In genomic region chr16:1379863-1380174, GRCh38 we compare ENCODE assay signal across 6 cellular contexts. TPM values are rescaled to one million over a fixed set of nuclear protein-coding genes. Genes with fewer than 3 reads are reported as not detected.
DNase-seq lines count a peak whose midpoint lies in the region; ATAC-seq and TF ChIP-seq lines count a peak whose summit lies in the region.

No MANE protein-coding gene starts in this region.

- peak overlapping the region; percentile 87 for H3K27ac Mint-ChIP-seq in activated naive CD4-positive, alpha-beta T cell treated with anti-CD3 and anti-CD28 coated beads, Interleukin-2, amount 10 ng/mL, durations not matched to agents 7 days and 5 days
- peak overlapping the region; percentile 80 for H3K27ac Mint-ChIP-seq in endodermal cell

- CTCF ChIA-PET in activated naive CD4-positive, alpha-beta T cell treated with anti-CD3 and anti-CD28 coated beads, Interleukin-2, amount 10 ng/mL, durations not matched to agents 7 days and 5 days (lab: Charles Lee) = interaction anchor here (0.5 to 3.5 kb wide), 3 partner anchors 15 to 1034 kb away, joined by 3 to 14 read pairs (median 4); no protein-coding TSS in a partner anchor

- TF ChIP-seq EP300 in transverse colon (IDR thresholded peaks at IDR 0.05; ENCODE audit: low read depth) = no peak

- H3K27me3 ChIP-seq in endodermal cell (ENCODE audit: control insufficient read depth, insufficient read depth, low read length, poor library complexity, severe bottlenecking) (no peaks in the 10 kb centered on the region), transverse colon (no peaks in the 10 kb centered on the region)

- peak; percentile 42 for TF ChIP-seq CTCF in endodermal cell (conservative IDR thresholded peaks at IDR 0.05)
- TF ChIP-seq CTCF in transverse colon (IDR thresholded peaks at IDR 0.05) = no peak

- intact Hi-C loops in transverse colon (cut with DNase I; ENCODE audit: low total_unique reads) = no loop called here

- no peak overlapping the region for H3K9ac ChIP-seq in endodermal cell (ENCODE audit: extremely low read depth, low read length, poor library complexity, severe bottlenecking)

- no peak for TF ChIP-seq POLR2A in transverse colon (IDR thresholded peaks at IDR 0.05)

- H3K4me1 ChIP-seq in endodermal cell (ENCODE audit: control insufficient read depth, insufficient read depth, low read length) (peaks cover 12% of the 10 kb centered on the region), transverse colon (peaks cover 10 to 19% (median 15%) of the 10 kb centered on the region in 4 donors)

- in situ Hi-C loops in transverse colon (cut with MboI; ENCODE audit: low pct_ligation_motif_present in 1 of 4, low pct_unique_long_range_greater_than_20kb in 1 of 4, low sequenced_read_pairs in 3 of 4) = no loop called here

- no peak for ATAC-seq in GM18868 (IDR thresholded peaks at IDR 0.05; ENCODE audit: unreplicated experiment)

- H3K27ac ChIP-seq in endodermal cell (ENCODE audit: low read depth, low read length) (no peak overlapping the region), transverse colon (peak overlapping the region in 2 of 4 donors; percentile 25 to 80)

- H3K27me3 Mint-ChIP-seq in activated naive CD4-positive, alpha-beta T cell treated with anti-CD3 and anti-CD28 coated beads, Interleukin-2, amount 10 ng/mL, durations not matched to agents 7 days and 5 days = no peaks in the 10 kb centered on the region
- no peaks in the 10 kb centered on the region for H3K27me3 Mint-ChIP-seq in endodermal cell (ENCODE audit: insufficient read depth)

- H3K36me3 Mint-ChIP-seq in activated naive CD4-positive, alpha-beta T cell treated with anti-CD3 and anti-CD28 coated beads, Interleukin-2, amount 10 ng/mL, durations not matched to agents 7 days and 5 days = peaks cover 10% of the 10 kb centered on the region
- H3K36me3 Mint-ChIP-seq in endodermal cell (ENCODE audit: low read depth) = peaks cover 31% of the 10 kb centered on the region

- WGBS in endodermal cell (ENCODE audit: insufficient coverage in 1 of 2, insufficient read length in 1 of 2), 2 experiments = 2 to 10% methylated on average over 5 to 19 of the region's 19 CpGs
- 27% methylated on average over 16 of the region's 19 CpGs; no CpG with 5 or more reads in 1 of the 2 donors for WGBS in transverse colon (ENCODE audit: low coverage in 1 of 2), 2 donors

- H3K36me3 ChIP-seq in endodermal cell (ENCODE audit: control insufficient read depth, insufficient read depth, low read length) (no peaks in the 10 kb centered on the region), transverse colon (peaks cover 0 to 10% (median under 1%) of the 10 kb centered on the region in 4 donors)

- H3K4me3 Mint-ChIP-seq in activated naive CD4-positive, alpha-beta T cell treated with anti-CD3 and anti-CD28 coated beads, Interleukin-2, amount 10 ng/mL, durations not matched to agents 7 days and 5 days = peak overlapping the region; percentile 72
- H3K4me3 Mint-ChIP-seq in endodermal cell = peak overlapping the region; percentile 77

- peak overlapping the region; percentile 68 for H3K4me3 ChIP-seq in endodermal cell (ENCODE audit: low read length)
- peak overlapping the region in 3 of 4 donors; percentile 46 to 60 (median 52) for H3K4me3 ChIP-seq in transverse colon

- H3K4me1 Mint-ChIP-seq in activated naive CD4-positive, alpha-beta T cell treated with anti-CD3 and anti-CD28 coated beads, Interleukin-2, amount 10 ng/mL, durations not matched to agents 7 days and 5 days = peaks cover 19% of the 10 kb centered on the region
- H3K4me1 Mint-ChIP-seq in endodermal cell = peaks cover 16% of the 10 kb centered on the region

- DNase-seq in activated naive CD4-positive, alpha-beta T cell treated with anti-CD3 and anti-CD28 coated beads, Interleukin-2, amount 10 ng/mL, durations not matched to agents 7 days and 5 days = no peak
- DNase-seq in activated naive CD4-positive, alpha-beta T cell (lab: John Stamatoyannopoulos, UW) = no peak
- peak; percentile 88 for DNase-seq in endodermal cell
- no peak for DNase-seq in transverse colon
- no peak for DNase-seq in GDM1 (lab: John Stamatoyannopoulos, UW)

- H3K9me3 ChIP-seq in endodermal cell (ENCODE audit: control insufficient read depth, low read length) = no peaks in the 10 kb centered on the region
- no peaks in the 10 kb centered on the region for H3K9me3 ChIP-seq in transverse colon

- H3K9me3 Mint-ChIP-seq in activated naive CD4-positive, alpha-beta T cell treated with anti-CD3 and anti-CD28 coated beads, Interleukin-2, amount 10 ng/mL, durations not matched to agents 7 days and 5 days = no peaks in the 10 kb centered on the region
- H3K9me3 Mint-ChIP-seq in endodermal cell = no peaks in the 10 kb centered on the region

RNA-seq across cellular contexts. Expression of gene GNPTG, which starts 28.1 kb away (rescaled TPM):
- total RNA-seq in endodermal cell (10 to 100 TPM; 34.0 to 38.4 TPM), transverse colon (100 to 1,000 TPM in 1 of 4 donors, 10 to 100 TPM in 3; 53.8 to 130 (median 79.1) TPM)
- 22.5 TPM for polyA plus RNA-seq in endodermal cell (2013, experiment 1 of 2)
- polyA plus RNA-seq in endodermal cell (2013, experiment 2 of 2) = 22.2 TPM

RNA-seq across cellular contexts. Expression of gene TSR3, which starts 28.1 kb away (rescaled TPM):
- total RNA-seq in endodermal cell = 10 to 100 TPM; 64.9 to 67.4 TPM
- 47.0 TPM for polyA plus RNA-seq in endodermal cell (2013, experiment 1 of 2)
- polyA plus RNA-seq in endodermal cell (2013, experiment 2 of 2) = 44.1 TPM
- 100 to 1,000 TPM in 1 of 4 donors, 10 to 100 TPM in 3; 56.4 to 135 (median 75.3) TPM for total RNA-seq in transverse colon

RNA-seq across cellular contexts. Expression of gene UNKL, which starts 34.7 kb away (rescaled TPM):
- total RNA-seq in endodermal cell = 10 to 100 TPM; 46.4 to 48.3 TPM
- polyA plus RNA-seq in endodermal cell (2013, experiment 1 of 2) = 17.5 TPM
- polyA plus RNA-seq in endodermal cell (2013, experiment 2 of 2) = 19.7 TPM
- total RNA-seq in transverse colon = 10 to 100 TPM; 15.2 to 86.4 (median 24.2) TPM

RNA-seq across cellular contexts. Expression of gene UQCC4, which starts 40.7 kb away (rescaled TPM):
- 10 to 100 TPM in 1 of 2 donors, 1 to 10 TPM in 1; 9.2 to 10.9 TPM for total RNA-seq in endodermal cell
- polyA plus RNA-seq in endodermal cell (2013, experiment 1 of 2) = 17.1 TPM
- polyA plus RNA-seq in endodermal cell (2013, experiment 2 of 2) = 13.9 TPM
- total RNA-seq in transverse colon = 10 to 100 TPM in 2 of 4 donors, 1 to 10 TPM in 1, not detected in 1; 1.2 to 13.2 (median 13.2) TPM

RNA-seq across cellular contexts. Expression of gene BAIAP3, which starts 46.4 kb away (rescaled TPM):
- total RNA-seq in endodermal cell (10 to 100 TPM; 25.0 to 43.5 TPM), transverse colon (100 to 1,000 TPM in 1 of 4 donors, 10 to 100 TPM in 1, 1 to 10 TPM in 2; 7.3 to 190 (median 11.4) TPM)
- polyA plus RNA-seq in endodermal cell (2013, experiment 1 of 2) = 21.8 TPM
- 19.6 TPM for polyA plus RNA-seq in endodermal cell (2013, experiment 2 of 2)
